In genomic region chr13:106036870-106037269, GRCh38 we compare ENCODE assay signal across 16 cellular contexts.
A peak's percentile ranks its signal among the peaks of the same experiment; 100 is the strongest.
DNase-seq lines count a peak whose midpoint lies in the region; ATAC-seq and TF ChIP-seq lines count a peak whose summit lies in the region.
"Had no signal": no experiment of that assay in that cellular context is flagged by ENCODE, and none has a peak within 500 bp of the region (broad histone marks: within the 10 kb centered on the region; RNA-seq: fewer than 3 reads in every experiment).

No MANE protein-coding gene starts in this region.

- H2AFZ ChIP-seq in SK-N-SH (ENCODE audit: low read depth) (no peak overlapping the region), PC-3 (ENCODE audit: low read length) (no peak overlapping the region)

- H3K27ac ChIP-seq in SK-N-SH (ENCODE audit: low read depth in 2 of 2, low read length in 1 of 2) (no peak overlapping the region), PC-3 (ENCODE audit: low read length) (no peak overlapping the region), iPS DF 6.9 (ENCODE audit: low read length) (no peak overlapping the region), testis (no peak overlapping the region)
- H3K27ac ChIP-seq: stomach had no signal

- TF ChIP-seq RAD21 in SK-N-SH (IDR thresholded peaks at IDR 0.05; ENCODE audit: low read length): peak; percentile 53

- H3K9me2 ChIP-seq in SK-N-SH (no peaks in the 10 kb centered on the region), PC-3 (replicated peaks; ENCODE audit: low read length) (no peaks in the 10 kb centered on the region)

- H3F3A ChIP-seq in SK-N-SH (replicated peaks; ENCODE audit: insufficient read depth) (peaks cover 4% of the 10 kb centered on the region), PC-3 (ENCODE audit: low read length, unreplicated experiment) (no peaks in the 10 kb centered on the region)

- H3K36me3 ChIP-seq in SK-N-SH (replicated peaks in 1 of 2; ENCODE audit: control insufficient read depth in 1 of 2, insufficient read depth in 2 of 2, low read length in 1 of 2) (no peaks in the 10 kb centered on the region), PC-3 (ENCODE audit: low read depth, low read length) (no peaks in the 10 kb centered on the region), iPS DF 6.9 (ENCODE audit: control insufficient read depth, insufficient read depth, low read length) (no peaks in the 10 kb centered on the region), testis (ENCODE audit: low read depth, missing control alignments) (no peaks in the 10 kb centered on the region)
- H3K36me3 ChIP-seq: stomach had no signal

- intact Hi-C loops in PC-3 (cut with micrococcal nuclease) (loop anchor here (10.0 kb wide), 1 partner anchor 112 kb away; no protein-coding TSS in a partner anchor), testis (cut with DNase I; ENCODE audit: low total_unique reads) (no loop called here)

- CTCF ChIA-PET in SK-N-SH (lab: Yijun Ruan, JAX) (interaction anchor here (1.1 to 1.6 kb wide), 4 partner anchors 9 to 15 kb away, joined by 3 to 6 read pairs (median 4); no protein-coding TSS in a partner anchor), PC-3 (lab: Charles Lee) (no interaction called here)

- POLR2A ChIA-PET in SK-N-SH (lab: Yijun Ruan, JAX) (no interaction called here), PC-3 (lab: Charles Lee; ENCODE audit: unreplicated experiment) (no interaction called here)

- ATAC-seq in SK-N-SH treated with all-trans-retinoic acid at 6 μM for 48 hours: no peak; the same call in 2 of the 3 replicates
- ATAC-seq in PC-3: no peak
- ATAC-seq in HG03439 (IDR thresholded peaks at IDR 0.05; ENCODE audit: unreplicated experiment): no peak
- ATAC-seq: activated naive CD4-positive, alpha-beta T cell treated with anti-CD3 and anti-CD28 coated beads, Interleukin-2, amount 50 U/mL, for 72 hours; left ventricle myocardium superior had no signal

- TF ChIP-seq POLR2A in testis (IDR thresholded peaks at IDR 0.05): no peak

- BruUV-seq in PC-3 (replicated peaks; lab: Mats Ljungman, UMichigan): no TSS peak

- H3K79me2 ChIP-seq in SK-N-SH (ENCODE audit: insufficient read depth): no peaks in the 10 kb centered on the region
- H3K79me2 ChIP-seq in PC-3 (ENCODE audit: low read length): no peaks in the 10 kb centered on the region

- H3K4me3 ChIP-seq in SK-N-SH (ENCODE audit: low read depth in 2 of 2, low read length in 1 of 2) (no peak overlapping the region), PC-3 (ENCODE audit: low read length) (no peak overlapping the region), iPS DF 6.9 (ENCODE audit: low read length) (no peak overlapping the region), testis (no peak overlapping the region)
- H3K4me3 ChIP-seq: stomach had no signal

- TF ChIP-seq CTCF in SK-N-SH (IDR thresholded peaks at IDR 0.05) (no peak), PC-3 (conservative IDR thresholded peaks at IDR 0.05; ENCODE audit: low read depth, low read length) (0 out of 2 replicates have a peak, but pooled peaks have one; percentile 23), testis (IDR thresholded peaks at IDR 0.05) (no peak)

- H3K4me2 ChIP-seq in SK-N-SH: no peak overlapping the region
- H3K4me2 ChIP-seq in PC-3 (ENCODE audit: low read length): no peak overlapping the region

- no peak for TF ChIP-seq EP300 in SK-N-SH (IDR thresholded peaks at IDR 0.05; ENCODE audit: borderline replicate concordance in 1 of 2, low read depth in 1 of 2, low read length in 1 of 2)

- H3K27me3 ChIP-seq in SK-N-SH (ENCODE audit: insufficient read depth): no peaks in the 10 kb centered on the region
- no peaks in the 10 kb centered on the region for H3K27me3 ChIP-seq in PC-3 (ENCODE audit: low read length)
- no peaks in the 10 kb centered on the region for H3K27me3 ChIP-seq in iPS DF 6.9 (ENCODE audit: control insufficient read depth, insufficient read depth, low read length)
- H3K27me3 ChIP-seq in testis: no peaks in the 10 kb centered on the region
- H3K27me3 ChIP-seq: stomach had no signal

- H3K9ac ChIP-seq in SK-N-SH: no peak overlapping the region
- H3K9ac ChIP-seq in PC-3 (ENCODE audit: low read length): no peak overlapping the region

- DNase-seq in SK-N-SH (peak; percentile 35), PC-3 (peak; percentile 5), iPS DF 6.9 (ENCODE audit: low read depth, low spot score) (peak; percentile 4), testis (peak; percentile 45), NCI-H69 (lab: John Stamatoyannopoulos, UW) (no peak), 8988T (no peak)
- DNase-seq: activated CD4-positive, alpha-beta T cell treated with anti-CD3 and anti-CD28 coated beads for 4 hours; activated T-cell treated with anti-CD3 and anti-CD28 coated beads, Interleukin-2, amount 50 U/mL, for 24 hours; left ventricle myocardium superior; naive B cell; NCI-H2029 treated with DMSO at 0.1 percent for 48 hours; NCI-H774; stomach had no signal

- H4K20me1 ChIP-seq in SK-N-SH (ENCODE audit: insufficient read depth): no peaks in the 10 kb centered on the region
- no peaks in the 10 kb centered on the region for H4K20me1 ChIP-seq in PC-3 (ENCODE audit: low read length)

- 74% methylated on average over 2 of the region's 6 CpGs for WGBS in SK-N-SH (ENCODE audit: low lambda C conversion rate)
- WGBS in iPS DF 6.9 (ENCODE audit: insufficient coverage, insufficient read length): no CpG with 5 or more reads among the region's 6 CpGs
- WGBS in testis, 2 donors: 70 to 93% methylated on average over 3 to 6 of the region's 6 CpGs

- H3K9me3 ChIP-seq in SK-N-SH: no peaks in the 10 kb centered on the region
- no peaks in the 10 kb centered on the region for H3K9me3 ChIP-seq in PC-3 (ENCODE audit: low read length)
- no peaks in the 10 kb centered on the region for H3K9me3 ChIP-seq in iPS DF 6.9 (ENCODE audit: control insufficient read depth, insufficient read depth, low read length)
- H3K9me3 ChIP-seq in testis: no peaks in the 10 kb centered on the region
- H3K9me3 ChIP-seq: stomach had no signal

- H3K4me1 ChIP-seq in SK-N-SH (ENCODE audit: control insufficient read depth in 1 of 2, insufficient read depth in 2 of 2, low read depth in 1 of 2, low read length in 1 of 2): peaks cover 0 to 2% of the 10 kb centered on the region in 2 experiments; a peak in 2 of 4 replicates
- peaks cover 4% of the 10 kb centered on the region; the same call in 1 of the 2 replicates for H3K4me1 ChIP-seq in PC-3 (ENCODE audit: insufficient read depth, low read length)
- no peaks in the 10 kb centered on the region for H3K4me1 ChIP-seq in iPS DF 6.9 (ENCODE audit: control insufficient read depth, insufficient read depth, low read length)
- no peaks in the 10 kb centered on the region for H3K4me1 ChIP-seq in testis
- H3K4me1 ChIP-seq: stomach had no signal

TF ChIP-seq in SK-N-SH, 30 proteins besides CTCF, POLR2A, EP300 and RAD21:
- TF ChIP-seq SMC3 (IDR thresholded peaks at IDR 0.05; ENCODE audit: low read depth, low read length) (peak; percentile 31; the same call in 1 of the 2 replicates), JUND (IDR thresholded peaks at IDR 0.05) (no peak)

TF ChIP-seq in SK-N-SH treated with all-trans-retinoic acid at 6 μM for 48 hours, 23 proteins besides CTCF, POLR2A, EP300 and RAD21 (continues in another document):
- TF ChIP-seq ISL1 (CRISPR knock-in tag; IDR thresholded peaks at IDR 0.05) (no peak), TOX (CRISPR knock-in tag; IDR thresholded peaks at IDR 0.05; ENCODE audit: borderline replicate concordance) (no peak), POU6F1 (CRISPR knock-in tag; IDR thresholded peaks at IDR 0.05; ENCODE audit: borderline replicate concordance, low read depth) (no peak), ZFP30 (CRISPR knock-in tag; IDR thresholded peaks at IDR 0.05) (no peak), TCF4 (CRISPR knock-in tag; IDR thresholded peaks at IDR 0.05; ENCODE audit: borderline replicate concordance) (no peak), PATZ1 (CRISPR knock-in tag; IDR thresholded peaks at IDR 0.05; ENCODE audit: borderline replicate concordance) (no peak), PPARA (CRISPR knock-in tag; IDR thresholded peaks at IDR 0.05; ENCODE audit: borderline replicate concordance) (no peak), ZFP3 (CRISPR knock-in tag; IDR thresholded peaks at IDR 0.05) (no peak)

Comparison
In these comparisons a context has a peak if more than half of its experiments do, and no peak if none do; other contexts are left out.
1. DNase-seq: peak in SK-N-SH (single experiment), PC-3 (single experiment), iPS DF 6.9 (single experiment) and testis (single experiment); none in NCI-H69 (single experiment) and 8988T (single experiment).